Comparison of ENCODE assay signal across 9 cellular contexts in the genomic region with DNA sequence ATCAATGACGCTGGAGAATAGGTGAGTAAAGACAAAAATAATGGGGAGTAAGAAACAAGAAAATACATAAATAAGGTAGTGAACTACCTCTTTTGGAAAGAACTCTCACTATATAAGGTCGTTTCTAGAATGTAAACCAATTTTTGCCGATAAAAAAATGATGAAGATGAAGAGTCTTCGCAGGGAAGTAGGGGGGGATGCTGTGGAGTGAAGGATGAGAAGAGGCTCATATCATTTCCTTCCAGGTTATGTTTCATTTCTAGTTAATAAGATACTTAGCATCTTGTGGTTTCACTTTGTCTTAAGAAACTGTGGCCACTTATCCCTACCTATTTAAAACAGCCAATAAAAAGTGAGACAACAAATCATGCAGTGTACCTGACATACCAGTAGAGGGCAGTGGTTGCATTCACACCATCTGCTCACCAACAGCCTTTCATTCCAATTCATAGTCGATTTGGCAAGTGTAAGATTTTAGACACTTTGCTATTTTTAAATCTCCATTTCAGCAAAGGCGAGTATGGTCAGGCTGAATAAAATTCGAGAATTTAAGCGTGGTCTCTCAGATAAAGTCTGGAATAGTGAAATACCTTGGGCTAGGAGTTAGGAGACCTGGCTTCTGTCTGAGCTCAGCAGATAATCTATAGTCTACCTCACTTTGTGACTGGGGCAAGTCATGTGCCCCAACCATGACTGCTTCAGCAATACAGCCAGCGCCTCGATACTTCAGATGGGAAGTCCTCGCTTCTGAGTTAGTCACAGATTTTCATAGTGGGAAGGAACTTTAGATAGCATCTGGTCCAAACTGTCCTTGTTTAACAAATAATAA. TPM values are rescaled to one million over a fixed set of nuclear protein-coding genes. Genes with fewer than 3 reads are reported as not detected.
DNase-seq lines count a peak whose midpoint lies in the region; ATAC-seq and TF ChIP-seq lines count a peak whose summit lies in the region.
"Had no signal": no experiment of that assay in that cellular context is flagged by ENCODE, and none has a peak within 500 bp of the region (broad histone marks: within the 10 kb centered on the region; RNA-seq: fewer than 3 reads in every experiment).

No MANE protein-coding gene starts in this region.

- peak overlapping the region; percentile 55 for H3K27ac Mint-ChIP-seq in activated naive CD8-positive, alpha-beta T cell treated with anti-CD3 and anti-CD28 coated beads for 36 hours

- H3K4me3 ChIP-seq in heart left ventricle: no peak overlapping the region
- H3K4me3 ChIP-seq: BLaER1 had no signal

- peaks cover 0 to 54% (median 29%) of the 10 kb centered on the region in 9 donors for H3K36me3 ChIP-seq in heart left ventricle

- peaks cover 0 to 35% (median 22%) of the 10 kb centered on the region in 12 donors for H3K4me1 ChIP-seq in heart left ventricle

- TF ChIP-seq POLR2A in heart left ventricle (IDR thresholded peaks at IDR 0.05): no peak

- ATAC-seq in GM21529 (IDR thresholded peaks at IDR 0.05; ENCODE audit: unreplicated experiment) (peak; percentile 96), heart left ventricle (peak; percentile 61 to 75 (median 74))

- H3K4me3 Mint-ChIP-seq in activated naive CD8-positive, alpha-beta T cell treated with anti-CD3 and anti-CD28 coated beads for 36 hours: no peak overlapping the region

- no peaks in the 10 kb centered on the region for H3K9me3 ChIP-seq in heart left ventricle
- H3K9me3 ChIP-seq: BLaER1 had no signal

- H3K9me3 Mint-ChIP-seq in activated naive CD8-positive, alpha-beta T cell treated with anti-CD3 and anti-CD28 coated beads for 36 hours: no peaks in the 10 kb centered on the region

- H3K27me3 Mint-ChIP-seq in activated naive CD8-positive, alpha-beta T cell treated with anti-CD3 and anti-CD28 coated beads for 36 hours: no peaks in the 10 kb centered on the region

- H3K36me3 Mint-ChIP-seq in activated naive CD8-positive, alpha-beta T cell treated with anti-CD3 and anti-CD28 coated beads for 36 hours: peaks cover 13% of the 10 kb centered on the region

- intact Hi-C loops in heart left ventricle (cut with DNase I): loop anchor here in 8 of 10 donors (2.0 to 10.0 kb wide), 9 partner anchors 67 to 1327 kb away; no protein-coding TSS in a partner anchor

- peak; percentile 38 for DNase-seq in NCI-H1092 treated with DMSO at 0.1 percent for 48 hours (lab: John Stamatoyannopoulos, UW)
- no peak for DNase-seq in NCI-H1092 (lab: John Stamatoyannopoulos, UW)
- DNase-seq in HuH-7 (ENCODE audit: low spot score): peak; percentile 44
- DNase-seq in OCI-M1 (lab: John Stamatoyannopoulos, UW): peak; percentile 79
- peak; percentile 43 for DNase-seq in activated naive CD8-positive, alpha-beta T cell treated with anti-CD3 and anti-CD28 coated beads for 36 hours
- DNase-seq in heart left ventricle: peak in 2 of 5 donors; percentile 32 to 41
- DNase-seq in renal cortical epithelial cell (ENCODE audit: low read depth): peak; percentile 74

- WGBS in heart left ventricle, 4 donors: 46 to 54% (median 49%) methylated on average over 11 of the region's 11 CpGs

- H3K27me3 ChIP-seq in heart left ventricle: no peaks in the 10 kb centered on the region
- H3K27me3 ChIP-seq: BLaER1 had no signal

- H3K4me1 Mint-ChIP-seq in activated naive CD8-positive, alpha-beta T cell treated with anti-CD3 and anti-CD28 coated beads for 36 hours: peaks cover 46% of the 10 kb centered on the region

- no peak overlapping the region for H3K27ac ChIP-seq in heart left ventricle
- H3K27ac ChIP-seq: BLaER1 had no signal

- peak; percentile 89 to 96 (median 93) for TF ChIP-seq CTCF in heart left ventricle (IDR thresholded peaks at IDR 0.05)

RNA-seq across cellular contexts. Expression of a gene that starts 28.9 kb away (rescaled TPM):
- total RNA-seq in activated naive CD8-positive, alpha-beta T cell treated with anti-CD3 and anti-CD28 coated beads for 36 hours: 10 to 100 TPM; 72.0 to 72.8 TPM
- total RNA-seq in heart left ventricle (10 to 100 TPM in 8 of 9 donors, 1 to 10 TPM in 1; 9.1 to 28.8 (median 23.7) TPM), renal cortical epithelial cell (15.5 and 52.8 TPM in 2 replicates)
- 10 to 100 TPM in 1 of 2 donors, 1 to 10 TPM in 1; 8.4 to 11.1 TPM for polyA plus RNA-seq in heart left ventricle
